In the genomic region with DNA sequence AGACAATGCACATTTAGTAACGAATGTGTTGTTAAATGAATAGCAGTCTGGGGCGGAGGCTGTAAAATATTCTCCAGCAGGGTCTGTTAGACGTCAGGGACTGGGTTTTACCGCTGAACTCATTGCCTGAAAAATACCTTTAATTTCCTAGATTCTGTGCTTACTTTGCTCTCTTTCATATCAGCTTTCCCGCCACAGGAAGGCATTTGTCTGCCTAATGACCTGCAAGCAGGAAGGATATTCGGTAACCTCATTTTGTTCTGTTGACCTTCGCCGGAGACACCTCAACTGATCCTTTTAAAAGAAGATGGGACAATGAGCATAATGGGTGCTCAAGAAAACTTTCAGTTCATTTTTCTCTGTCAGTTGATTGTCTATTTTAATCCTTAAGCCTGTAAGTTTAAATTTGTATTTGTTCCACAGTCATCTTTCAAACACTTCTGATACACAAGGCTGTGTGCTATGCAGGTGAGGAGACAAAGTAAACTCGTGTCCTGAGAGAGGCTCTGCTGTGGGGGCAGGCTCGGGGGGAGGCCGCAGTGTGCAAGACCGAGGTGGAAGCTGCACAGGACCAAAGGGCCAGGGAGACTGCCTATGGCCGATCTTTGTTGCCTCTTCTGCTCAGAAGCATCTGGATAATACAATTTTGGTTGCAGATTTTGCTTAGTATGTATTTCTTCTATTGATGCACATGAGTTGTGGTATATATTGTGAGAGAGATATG, we compare ENCODE assay signal across 20 cellular contexts. TPM values are rescaled to one million over a fixed set of nuclear protein-coding genes. Genes with fewer than 3 reads are reported as not detected.
"Had no signal": no experiment of that assay in that cellular context is flagged by ENCODE, and none has a peak within 500 bp of the region (broad histone marks: within the 10 kb centered on the region; RNA-seq: fewer than 3 reads in every experiment).

No MANE protein-coding gene starts in this region.

- H3K9me3 ChIP-seq: esophagus squamous epithelium, prostate gland, right atrium auricular region, tibial nerve had no signal

- ATAC-seq: activated CD8-positive, alpha-beta memory T cell treated with anti-CD3 and anti-CD28 coated beads, Interleukin-2, amount 10 ng/mL, durations not matched to agents 7 days and 5 days; heart right ventricle had no signal

- H3K4me1 ChIP-seq: esophagus squamous epithelium, heart right ventricle, prostate gland, right atrium auricular region, tibial nerve had no signal

- H3K36me3 Mint-ChIP-seq: activated CD8-positive, alpha-beta memory T cell treated with anti-CD3 and anti-CD28 coated beads, Interleukin-2, amount 10 ng/mL, durations not matched to agents 7 days and 5 days; activated naive CD8-positive, alpha-beta T cell had no signal

- H3K27me3 ChIP-seq: right atrium auricular region, tibial nerve had no signal

- H3K9me3 Mint-ChIP-seq: activated CD4-positive, alpha-beta memory T cell treated with anti-CD3 and anti-CD28 coated beads, Interleukin-2, amount 10 ng/mL, durations not matched to agents 7 days and 5 days had no signal

- H3K4me3 ChIP-seq: esophagus squamous epithelium, heart right ventricle, lung, prostate gland, right atrium auricular region, skin epidermis, tibial nerve had no signal

- H3K36me3 ChIP-seq: esophagus squamous epithelium, heart right ventricle, prostate gland, right atrium auricular region, tibial nerve had no signal

- H3K27ac ChIP-seq: esophagus squamous epithelium, heart right ventricle, prostate gland, right atrium auricular region, skin epidermis, tibial nerve had no signal

- H3K4me1 Mint-ChIP-seq: activated CD4-positive, alpha-beta memory T cell treated with anti-CD3 and anti-CD28 coated beads, Interleukin-2, amount 10 ng/mL, durations not matched to agents 7 days and 5 days; activated CD8-positive, alpha-beta memory T cell treated with anti-CD3 and anti-CD28 coated beads, Interleukin-2, amount 10 ng/mL, durations not matched to agents 7 days and 5 days had no signal

- H3K27ac Mint-ChIP-seq: activated CD4-positive, alpha-beta memory T cell treated with anti-CD3 and anti-CD28 coated beads, Interleukin-2, amount 10 ng/mL, durations not matched to agents 7 days and 5 days; activated CD8-positive, alpha-beta memory T cell treated with anti-CD3 and anti-CD28 coated beads, Interleukin-2, amount 10 ng/mL, durations not matched to agents 7 days and 5 days; activated naive CD8-positive, alpha-beta T cell; stimulated activated naive CD8-positive, alpha-beta T cell treated with anti-CD3 and anti-CD28 coated beads, Interleukin-15, Interleukin-2, amounts not matched to agents 100 ng/mL and 50 ng/mL, for 24 hours had no signal

- H3K4me3 Mint-ChIP-seq: activated CD4-positive, alpha-beta memory T cell treated with anti-CD3 and anti-CD28 coated beads, Interleukin-2, amount 10 ng/mL, durations not matched to agents 7 days and 5 days; activated CD8-positive, alpha-beta memory T cell treated with anti-CD3 and anti-CD28 coated beads, Interleukin-2, amount 10 ng/mL, durations not matched to agents 7 days and 5 days; activated naive CD8-positive, alpha-beta T cell; nephron; stimulated activated naive CD8-positive, alpha-beta T cell treated with anti-CD3 and anti-CD28 coated beads, Interleukin-15, Interleukin-2, amounts not matched to agents 100 ng/mL and 50 ng/mL, for 24 hours had no signal

- DNase-seq: activated CD4-positive, alpha-beta memory T cell treated with anti-CD3 and anti-CD28 coated beads, Interleukin-2, amount 10 ng/mL, durations not matched to agents 7 days and 5 days; activated CD4-positive, alpha-beta T cell treated with anti-CD3 and anti-CD28 coated beads for 48 hours; activated CD4-positive, CD25-positive, alpha-beta regulatory T cell; activated CD8-positive, alpha-beta memory T cell treated with anti-CD3 and anti-CD28 coated beads, Interleukin-2, amount 10 ng/mL, durations not matched to agents 7 days and 5 days; cerebellar nuclear complex; cortex of kidney; effector CD4-positive, alpha-beta T cell; esophagus squamous epithelium; heart right ventricle; midbrain; T-helper 9 cell had no signal

- FAIRE-seq: bronchial epithelial cell had no signal

RNA-seq across cellular contexts. Expression of a gene that starts 27.4 kb away (rescaled TPM):
- total RNA-seq: bronchial epithelial cell, heart right ventricle, lung, right atrium auricular region, tibial nerve had no signal
- polyA plus RNA-seq: heart right ventricle, lung had no signal
